ENCODE assay signal across 31 cellular contexts in genomic region chr6:115055579-115055978, GRCh38.
"Had no signal": no experiment of that assay in that cellular context is flagged by ENCODE, and none has a peak within 500 bp of the region (broad histone marks: within the 10 kb centered on the region; RNA-seq: fewer than 3 reads in every experiment).

No MANE protein-coding gene starts in this region.

- FAIRE-seq: bronchial epithelial cell had no signal

- H3K4me3 ChIP-seq: ascending aorta, cardiac muscle cell had no signal

- H3K27me3 ChIP-seq: ascending aorta, cardiac muscle cell had no signal

- DNase-seq: activated CD4-positive, alpha-beta memory T cell treated with anti-CD3 and anti-CD28 coated beads, Interleukin-2, amount 10 ng/mL, durations not matched to agents 7 days and 5 days; activated CD4-positive, alpha-beta T cell treated with anti-CD3 and anti-CD28 coated beads for 1 hour; activated CD4-positive, alpha-beta T cell treated with anti-CD3 and anti-CD28 coated beads for 36 hours; activated CD4-positive, alpha-beta T cell treated with anti-CD3 and anti-CD28 coated beads for 48 hours; activated CD4-positive, alpha-beta T cell treated with anti-CD3 and anti-CD28 coated beads, Interleukin-2, amount 10 ng/mL, durations not matched to agents 7 days and 5 days; activated CD4-positive, alpha-beta T cell treated with anti-CD3 and anti-CD28 coated beads, Interleukin-2, amount 50 U/mL, for 48 hours; activated CD4-positive, CD25-positive, alpha-beta regulatory T cell; activated CD8-positive, alpha-beta memory T cell treated with anti-CD3 and anti-CD28 coated beads for 24 hours; activated CD8-positive, alpha-beta memory T cell treated with anti-CD3 and anti-CD28 coated beads, Interleukin-2, amount 10 ng/mL, durations not matched to agents 7 days and 5 days; activated CD8-positive, alpha-beta memory T cell treated with anti-CD3 and anti-CD28 coated beads, Interleukin-2, amount 50 U/mL, for 48 hours; activated CD8-positive, alpha-beta T cell treated with anti-CD3 and anti-CD28 coated beads, Interleukin-2, amount 10 ng/mL, durations not matched to agents 7 days and 5 days; activated effector memory CD4-positive, alpha-beta T cell treated with Interleukin-2 at 50 U/mL for 16 hours; activated gamma-delta T cell; activated naive CD4-positive, alpha-beta T cell treated with anti-CD3 and anti-CD28 coated beads, Interleukin-2, amount 10 ng/mL, durations not matched to agents 7 days and 5 days; activated naive CD4-positive, alpha-beta T cell treated with Interleukin-2 at 50 U/mL for 16 hours; activated naive CD8-positive, alpha-beta T cell treated with anti-CD3 and anti-CD28 coated beads, Interleukin-2, amount 10 ng/mL, durations not matched to agents 7 days and 5 days; activated naive CD8-positive, alpha-beta T cell treated with anti-CD3 and anti-CD28 coated beads, Interleukin-2, amount 50 U/mL, for 24 hours; activated T-cell treated with anti-CD3 and anti-CD28 coated beads, Interleukin-2, amount 50 U/mL, for 24 hours; activated T-cell treated with anti-CD3 and anti-CD28 coated beads, Interleukin-2, amount 50 U/mL, for 48 hours; amygdala; anterior cingulate cortex; caudate nucleus; cerebellar nuclear complex; T-helper 2 cell; T-helper 9 cell; WERI-Rb-1 had no signal

- H3K9me3 ChIP-seq: ascending aorta had no signal

- H3K27ac ChIP-seq: ascending aorta, cardiac muscle cell, WERI-Rb-1 had no signal

- ATAC-seq: activated CD4-positive, alpha-beta T cell treated with anti-CD3 and anti-CD28 coated beads for 36 hours; activated CD4-positive, CD25-positive, alpha-beta regulatory T cell treated with anti-CD3 and anti-CD28 coated beads, Interleukin-2, amount 50 U/mL, for 24 hours; activated CD8-positive, alpha-beta memory T cell treated with anti-CD3 and anti-CD28 coated beads, Interleukin-2, amount 10 ng/mL, durations not matched to agents 7 days and 5 days; activated CD8-positive, alpha-beta T cell treated with anti-CD3 and anti-CD28 coated beads, Interleukin-2, amount 10 ng/mL, durations not matched to agents 7 days and 5 days; activated naive CD8-positive, alpha-beta T cell treated with anti-CD3 and anti-CD28 coated beads, Interleukin-2, amount 50 U/mL, for 24 hours; WTC11 had no signal

- H3K4me1 ChIP-seq: ascending aorta had no signal

- H3K36me3 ChIP-seq: ascending aorta, cardiac muscle cell, WERI-Rb-1 had no signal
